In the genomic region with DNA sequence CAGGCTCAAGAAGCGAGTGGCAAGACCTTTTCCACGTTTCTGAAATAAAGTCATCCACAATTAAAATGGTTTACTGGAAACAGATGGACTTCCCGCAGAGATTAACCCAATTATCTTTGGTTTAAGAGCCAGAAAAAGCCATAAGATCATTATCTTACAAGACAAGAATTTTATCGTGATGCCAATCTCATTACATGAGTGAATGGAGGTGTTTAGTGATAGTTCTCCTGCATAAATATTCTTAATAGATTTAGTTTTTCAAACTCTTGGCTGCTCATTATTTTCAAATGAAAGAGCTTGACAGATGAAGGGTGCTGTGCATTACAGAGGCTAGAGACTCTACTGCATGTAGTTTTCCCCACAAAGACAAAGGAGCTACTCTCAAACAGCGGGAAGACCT, we compare ENCODE assay signal across 17 cellular contexts.
DNase-seq lines count a peak whose midpoint lies in the region; ATAC-seq, FAIRE-seq and TF ChIP-seq lines count a peak whose summit lies in the region.
"Had no signal": no experiment of that assay in that cellular context is flagged by ENCODE, and none has a peak within 500 bp of the region (broad histone marks: within the 10 kb centered on the region; RNA-seq: fewer than 3 reads in every experiment).

No MANE protein-coding gene starts in this region.

- H3K4me1 ChIP-seq in body of pancreas (no peaks in the 10 kb centered on the region), foreskin keratinocyte (no peaks in the 10 kb centered on the region)

- in situ Hi-C loops in G401 (cut with HindIII; ENCODE audit: low sequenced_read_pairs), result no loop called here

- H3K27me3 ChIP-seq in body of pancreas, result no peaks in the 10 kb centered on the region
- no peaks in the 10 kb centered on the region for H3K27me3 ChIP-seq in foreskin keratinocyte

- TF ChIP-seq CTCF in body of pancreas (IDR thresholded peaks at IDR 0.05) (no peak), foreskin keratinocyte (conservative IDR thresholded peaks at IDR 0.05) (no peak)

- H3K4me3 ChIP-seq in body of pancreas, result no peak overlapping the region

- H3K9me3 ChIP-seq in body of pancreas, result no peaks in the 10 kb centered on the region

- 72 to 74% methylated on average over 5 of the region's 5 CpGs for WGBS in body of pancreas, 2 donors

- TF ChIP-seq POLR2A in body of pancreas (IDR thresholded peaks at IDR 0.05), result no peak

- no peak for ATAC-seq in body of pancreas
- no peak for ATAC-seq in HG03108 (IDR thresholded peaks at IDR 0.05; ENCODE audit: unreplicated experiment)
- no peak for ATAC-seq in foreskin keratinocyte

- no peaks in the 10 kb centered on the region for H3K36me3 ChIP-seq in body of pancreas (replicated peaks in 1 of 2; ENCODE audit: insufficient read depth in 1 of 2, low read depth in 2 of 2)

- intact Hi-C loops in body of pancreas (cut with DNase I), result no loop called here

- no peak for FAIRE-seq in frontal cortex (lab: Jason Lieb, UNC)

- H3K27ac ChIP-seq in body of pancreas, result no peak overlapping the region
- H3K27ac ChIP-seq in foreskin keratinocyte, result no peak overlapping the region

- DNase-seq in A172 (ENCODE audit: low spot score) (peak; percentile 86), G401 (ENCODE audit: low spot score) (peak; percentile 13), NCI-H82 (lab: John Stamatoyannopoulos, UW) (peak; percentile 96), astrocyte of the hippocampus (ENCODE audit: low read depth, low spot score) (peak; percentile 56), body of pancreas (no peak), frontal cortex (ENCODE audit: low spot score in 2 of 2) (no peak), foreskin keratinocyte (no peak)
- DNase-seq: 8988T; COR-L47; H7; MM.1S; NCI-H1105; NCI-H187; NCI-H510A treated with DMSO at 0.1 percent for 48 hours; NK-92 treated with Interleukin-12 subunit alpha and Interleukin-12 subunit beta, amount 100 ng/mL, for 24 hours; OCI-M1 had no signal

Comparison
In these comparisons a context has a peak if more than half of its experiments do, and no peak if none do; other contexts are left out.
1. DNase-seq: peak in A172 (single experiment), G401 (single experiment), NCI-H82 (single experiment) and astrocyte of the hippocampus (single experiment); none in body of pancreas (0 of 4), frontal cortex (0 of 2) and foreskin keratinocyte (0 of 2).